ENCODE assay signal across 10 cellular contexts in the genomic region with DNA sequence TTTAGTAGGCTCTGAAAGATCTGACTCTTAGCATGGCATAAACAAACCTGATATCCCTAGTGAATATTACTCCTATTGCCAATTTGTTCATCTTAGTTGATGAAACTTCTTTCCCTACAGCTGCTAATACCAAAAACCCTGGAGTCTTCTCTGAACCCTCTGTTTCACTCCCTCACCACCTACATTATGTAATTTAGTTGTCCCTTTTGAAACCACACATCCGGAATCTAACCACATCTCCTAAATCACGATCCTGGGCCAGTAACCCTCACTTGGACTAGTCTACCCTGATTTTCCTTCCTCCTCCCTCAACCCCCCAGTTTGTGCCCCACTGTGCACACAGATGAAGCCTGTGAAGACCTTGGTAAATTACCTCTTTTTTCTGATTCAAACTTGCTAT. TPM values are rescaled to one million over a fixed set of nuclear protein-coding genes. Genes with fewer than 3 reads are reported as not detected.
DNase-seq lines count a peak whose midpoint lies in the region; ATAC-seq and TF ChIP-seq lines count a peak whose summit lies in the region.
"Had no signal": no experiment of that assay in that cellular context is flagged by ENCODE, and none has a peak within 500 bp of the region (broad histone marks: within the 10 kb centered on the region; RNA-seq: fewer than 3 reads in every experiment).

No MANE protein-coding gene starts in this region.

- H3K36me3 ChIP-seq in BJ (ENCODE audit: control insufficient read depth, insufficient read depth, low read length) (peaks cover 15% of the 10 kb centered on the region), HUES64 (ENCODE audit: insufficient read depth, low read length) (peaks cover 30% of the 10 kb centered on the region), tibial nerve (peaks cover 0 to 48% (median 19%) of the 10 kb centered on the region in 3 donors)

- H3K9me3 Mint-ChIP-seq in chondrocyte (ENCODE audit: low read depth), result peaks cover 48% of the 10 kb centered on the region
- H3K9me3 Mint-ChIP-seq in naive B cell, result peaks cover 5 to 49% (median 24%) of the 10 kb centered on the region in 7 donors

- no peak for TF ChIP-seq EP300 in tibial nerve (IDR thresholded peaks at IDR 0.05)

- H3K27me3 Mint-ChIP-seq in chondrocyte (ENCODE audit: low read depth) (no peaks in the 10 kb centered on the region), naive B cell (peaks cover 0 to 6% (median 5%) of the 10 kb centered on the region in 3 donors)

- TF ChIP-seq POLR2A in tibial nerve (IDR thresholded peaks at IDR 0.05), result no peak

- H3K27ac ChIP-seq in HUES64 (ENCODE audit: low read depth, low read length) (no peak overlapping the region), tibial nerve (no peak overlapping the region)

- peaks cover 5% of the 10 kb centered on the region; the same call in 1 of the 2 replicates for H3K4me1 ChIP-seq in HUES64 (ENCODE audit: insufficient read depth, low read length)
- H3K4me1 ChIP-seq in tibial nerve, result peaks cover 0 to 11% (median 4%) of the 10 kb centered on the region in 4 donors

- WGBS in HUES64, result 93% methylated on average over 2 of the region's 2 CpGs
- 61 to 77% methylated on average over 2 of the region's 2 CpGs for whole genome bisulfite sequencing in tibial nerve, 2 donors

- H3K27me3 ChIP-seq in BJ (ENCODE audit: control insufficient read depth, insufficient read depth, low read length) (no peaks in the 10 kb centered on the region), HUES64 (ENCODE audit: insufficient read depth, low read length) (no peaks in the 10 kb centered on the region), tibial nerve (no peaks in the 10 kb centered on the region)

- H3K4me3 Mint-ChIP-seq in chondrocyte (ENCODE audit: unreplicated experiment) (peak overlapping the region; percentile 89), naive B cell (peak overlapping the region; percentile 85 to 99 (median 98))

- POLR2A ChIA-PET in BJ (lab: Charles Lee), result no interaction called here

- ATAC-seq in naive B cell (ENCODE audit: low read depth in 2 of 2) (no peak), HG03135 (IDR thresholded peaks at IDR 0.05; ENCODE audit: unreplicated experiment) (no peak)

- CTCF ChIA-PET in BJ (lab: Yijun Ruan, JAX), result no interaction called here

- in situ Hi-C loops in KBM-7 (cut with MboI; ENCODE audit: low pct_unique_long_range_greater_than_20kb, low sequenced_read_pairs), result no loop called here

- peak overlapping the region; percentile 78 for H3K4me3 ChIP-seq in BJ (ENCODE audit: low read depth, low read length)
- H3K4me3 ChIP-seq in HUES64 (ENCODE audit: low read length), result peak overlapping the region; percentile 93
- H3K4me3 ChIP-seq in tibial nerve, result peak overlapping the region in 2 of 4 donors; percentile 69 to 70

- peak overlapping the region; percentile 89 for H3K9ac ChIP-seq in HUES64 (ENCODE audit: low read depth, low read length)

- H3K27ac Mint-ChIP-seq in chondrocyte (ENCODE audit: unreplicated experiment), result peak overlapping the region; percentile 64
- peak overlapping the region in 4 of 6 donors; percentile 73 to 93 (median 89) for H3K27ac Mint-ChIP-seq in naive B cell

- H3K9me3 ChIP-seq in HUES64 (ENCODE audit: insufficient read depth, low read depth, low read length) (peaks cover 30% of the 10 kb centered on the region; the same call in 1 of the 2 replicates), tibial nerve (peaks cover 0 to 88% (median 11%) of the 10 kb centered on the region in 4 donors)

- DNase-seq in BJ (ENCODE audit: low read depth) (no peak), chondrocyte (ENCODE audit: low spot score) (no peak), naive B cell (no peak), KBM-7 (no peak), tibial nerve (ENCODE audit: low spot score in 2 of 2) (no peak), HK-2 (ENCODE audit: unreplicated experiment) (no peak)
- DNase-seq: NCI-H69, retina had no signal

- peaks cover 32% of the 10 kb centered on the region for H3K36me3 Mint-ChIP-seq in chondrocyte (ENCODE audit: low read depth)
- peaks cover 25 to 33% of the 10 kb centered on the region in 2 donors for H3K36me3 Mint-ChIP-seq in naive B cell

- no peak for TF ChIP-seq CTCF in BJ (IDR thresholded peaks at IDR 0.05; ENCODE audit: insufficient read depth, low read depth, low read length)
- TF ChIP-seq CTCF in chondrocyte (IDR thresholded peaks at IDR 0.05), result no peak
- TF ChIP-seq CTCF in tibial nerve (IDR thresholded peaks at IDR 0.05), result no peak

- H3K4me1 Mint-ChIP-seq in chondrocyte (ENCODE audit: low read depth), result peaks cover 18% of the 10 kb centered on the region
- H3K4me1 Mint-ChIP-seq in naive B cell, result peaks cover 27 to 51% (median 44%) of the 10 kb centered on the region in 3 donors

RNA-seq across cellular contexts. Expression of gene ZNF256, which starts 1.2 kb away (rescaled TPM):
- 2.2 and 3.0 TPM in 2 replicates for polyA plus RNA-seq in BJ (2011; rRNA removed)
- 3.6 and 3.7 TPM in 2 replicates for polyA minus RNA-seq in BJ (2011; rRNA and poly(A)+ RNA removed)
- polyA plus RNA-seq in HUES64 (2013, experiment 1 of 2), result 7.6 TPM
- 8.8 TPM for polyA plus RNA-seq in HUES64 (2013, experiment 2 of 2)
- 4.6 to 7.7 TPM (median 5.1 TPM) in 3 replicates for total RNA-seq in chondrocyte
- polyA plus RNA-seq in naive B cell (ENCODE audit: low read depth in 6 of 6), result 10 to 100 TPM in 5 of 6 donors, 1 to 10 TPM in 1; 9.1 to 20.6 (median 13.9) TPM
- total RNA-seq in tibial nerve, result 1 to 10 TPM; 2.6 to 6.3 (median 3.6) TPM

RNA-seq across cellular contexts. Expression of gene ZNF418, which starts 11.1 kb away (rescaled TPM):
- polyA plus RNA-seq in BJ (2011; rRNA removed) (2.5 and 2.7 TPM in 2 replicates), naive B cell (ENCODE audit: low read depth in 6 of 6) (10 to 100 TPM in 4 of 6 donors, 1 to 10 TPM in 2; 7.9 to 23.3 (median 12.2) TPM)
- polyA minus RNA-seq in BJ (2011; rRNA and poly(A)+ RNA removed), result 2.9 and 3.0 TPM in 2 replicates
- 7.3 TPM for polyA plus RNA-seq in HUES64 (2013, experiment 1 of 2)
- polyA plus RNA-seq in HUES64 (2013, experiment 2 of 2), result 6.5 TPM
- total RNA-seq in chondrocyte (6.4 to 9.8 TPM (median 6.7 TPM) in 3 replicates), tibial nerve (1 to 10 TPM; 2.1 to 6.1 (median 3.3) TPM)

RNA-seq across cellular contexts. Expression of gene C19orf18, which starts 28.0 kb away (rescaled TPM):
- 0.11 TPM in 1 of 2 replicates, not detected in the other for polyA plus RNA-seq in BJ (2011; rRNA removed)
- 0.24 and 0.26 TPM in 2 replicates for polyA minus RNA-seq in BJ (2011; rRNA and poly(A)+ RNA removed)
- polyA plus RNA-seq in HUES64 (2013, experiment 1 of 2), result 0.45 TPM
- polyA plus RNA-seq in HUES64 (2013, experiment 2 of 2), result 0.32 TPM
- 1.4 to 2.1 TPM (median 1.7 TPM) in 3 replicates for total RNA-seq in chondrocyte
- under 1 TPM in 4 of 6 donors, not detected in 2; 0.41 to 0.89 (median 0.57) TPM for polyA plus RNA-seq in naive B cell (ENCODE audit: low read depth in 6 of 6)
- total RNA-seq in tibial nerve, result under 1 TPM in 1 of 4 donors, not detected in 3; 0.66 TPM

RNA-seq across cellular contexts. Expression of gene ZNF417, which starts 29.9 kb away (rescaled TPM):
- polyA plus RNA-seq in BJ (2011; rRNA removed), result 2.8 and 5.3 TPM in 2 replicates
- polyA minus RNA-seq in BJ (2011; rRNA and poly(A)+ RNA removed), result 4.8 and 5.1 TPM in 2 replicates
- polyA plus RNA-seq in HUES64 (2013, experiment 1 of 2), result 7.5 TPM
- polyA plus RNA-seq in HUES64 (2013, experiment 2 of 2), result 8.1 TPM
- 12.9 to 24.5 TPM (median 15.0 TPM) in 3 replicates for total RNA-seq in chondrocyte
- polyA plus RNA-seq in naive B cell (ENCODE audit: low read depth in 6 of 6), result 1 to 10 TPM in 5 of 6 donors, under 1 TPM in 1; 0.80 to 6.4 (median 2.1) TPM
- 10 to 100 TPM; 10.3 to 18.0 (median 14.4) TPM for total RNA-seq in tibial nerve

RNA-seq across cellular contexts. Expression of gene ZNF606, which starts 56.3 kb away (rescaled TPM):
- 2.3 TPM in 2 replicates for polyA plus RNA-seq in BJ (2011; rRNA removed)
- polyA minus RNA-seq in BJ (2011; rRNA and poly(A)+ RNA removed), result 4.9 and 5.8 TPM in 2 replicates
- polyA plus RNA-seq in HUES64 (2013, experiment 1 of 2), result 9.5 TPM
- polyA plus RNA-seq in HUES64 (2013, experiment 2 of 2), result 11.9 TPM
- 10.8 to 15.9 TPM (median 11.4 TPM) in 3 replicates for total RNA-seq in chondrocyte
- polyA plus RNA-seq in naive B cell (ENCODE audit: low read depth in 6 of 6), result 10 to 100 TPM in 3 of 6 donors, 1 to 10 TPM in 3; 6.1 to 16.0 (median 9.3) TPM
- 10 to 100 TPM; 24.6 to 44.4 (median 37.7) TPM for total RNA-seq in tibial nerve
